In the genomic region with DNA sequence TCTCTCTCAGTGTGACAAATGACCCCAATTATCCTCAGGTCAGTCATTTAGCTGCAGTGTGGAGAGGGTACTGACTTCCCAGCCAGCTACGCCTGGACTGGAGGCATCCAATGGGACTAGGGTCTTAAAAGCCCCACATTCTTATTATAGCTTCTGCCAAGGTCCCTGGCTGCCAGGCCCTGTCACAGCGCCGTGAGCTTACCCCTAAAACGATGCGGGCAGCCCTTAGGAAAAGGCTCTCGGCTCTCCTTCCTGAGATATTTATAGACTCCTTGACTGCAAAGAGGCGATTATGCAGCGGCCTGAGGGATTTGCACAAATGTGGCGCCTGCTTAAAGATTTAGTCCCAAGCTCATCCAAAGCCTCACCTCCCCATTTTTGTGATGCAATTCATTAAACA, we compare ENCODE assay signal across 25 cellular contexts.
DNase-seq lines count a peak whose midpoint lies in the region; ATAC-seq and TF ChIP-seq lines count a peak whose summit lies in the region.
"Had no signal": no experiment of that assay in that cellular context is flagged by ENCODE, and none has a peak within 500 bp of the region (broad histone marks: within the 10 kb centered on the region; RNA-seq: fewer than 3 reads in every experiment).

No MANE protein-coding gene starts in this region.

- H3K36me3 ChIP-seq in BE2C, result no peaks in the 10 kb centered on the region
- H3K36me3 ChIP-seq: Peyer's patch had no signal

- H3K27me3 ChIP-seq in BE2C, result no peaks in the 10 kb centered on the region
- H3K27me3 ChIP-seq: Peyer's patch had no signal

- H3K9me3 Mint-ChIP-seq in MCF 10A (ENCODE audit: unreplicated experiment), result no peaks in the 10 kb centered on the region
- H3K9me3 Mint-ChIP-seq: activated naive CD4-positive, alpha-beta T cell treated with anti-CD3 and anti-CD28 coated beads, Interleukin-2, amount 50 U/mL, for 24 hours; HFFc6; mesothelial cell of epicardium; stimulated activated naive CD8-positive, alpha-beta T cell treated with anti-CD3 and anti-CD28 coated beads, Interleukin-15, amount 100 ng/mL, for 72 hours had no signal

- intact Hi-C loops in left cardiac atrium (cut with DNase I), result no loop called here
- intact Hi-C loops in MCF 10A (cut with micrococcal nuclease), result no loop called here

- H3K4me1 ChIP-seq in BE2C, result no peaks in the 10 kb centered on the region

- H3K27ac Mint-ChIP-seq in MCF 10A (ENCODE audit: low read depth, unreplicated experiment), result no peak overlapping the region
- H3K27ac Mint-ChIP-seq: activated naive CD4-positive, alpha-beta T cell treated with anti-CD3 and anti-CD28 coated beads, Interleukin-2, amount 50 U/mL, for 24 hours; HFFc6; mesothelial cell of epicardium had no signal

- H3K4me3 Mint-ChIP-seq in MCF 10A (ENCODE audit: unreplicated experiment), result no peak overlapping the region
- H3K4me3 Mint-ChIP-seq: activated naive CD4-positive, alpha-beta T cell treated with anti-CD3 and anti-CD28 coated beads, Interleukin-2, amount 50 U/mL, for 24 hours; HFFc6; mesothelial cell of epicardium; stimulated activated naive CD8-positive, alpha-beta T cell treated with anti-CD3 and anti-CD28 coated beads, Interleukin-15, amount 100 ng/mL, for 72 hours had no signal

- peak; percentile 62 to 71 for ATAC-seq in left cardiac atrium

- BruUV-seq in MCF 10A (replicated peaks; lab: Mats Ljungman, UMichigan), result no TSS peak

- POLR2A ChIA-PET in MCF 10A (lab: Yijun Ruan, JAX), result no interaction called here

- DNase-seq in NCI-H1417 (lab: John Stamatoyannopoulos, UW) (peak in 2 of 3 experiments; percentile 6 to 32), NCI-H1417 treated with DMSO at 0.1 percent for 48 hours (lab: John Stamatoyannopoulos, UW) (no peak), NCI-H2227 treated with DMSO at 0.1 percent for 48 hours (lab: John Stamatoyannopoulos, UW) (peak; percentile 39), left cardiac atrium (no peak), retina (peak; percentile 59), MCF 10A (ENCODE audit: unreplicated experiment) (no peak), BE2C (no peak)
- no peak for DNase-seq in stimulated activated CD4-positive, alpha-beta T cell treated with anti-CD3 and anti-CD28 coated beads, Interleukin-2, amount 100 ng/mL, for 24 hours
- DNase-seq: activated CD8-positive, alpha-beta memory T cell treated with anti-CD3 and anti-CD28 coated beads for 24 hours; activated T-cell treated with anti-CD3 and anti-CD28 coated beads for 4 hours; amygdala; GM23248; HFFc6; NCI-H1048; NCI-H69; nucleus accumbens; Peyer's patch; stimulated activated CD4-positive, alpha-beta T cell treated with anti-CD3 and anti-CD28 coated beads, Interleukin-1b, Interleukin-23, amount 100 ng/mL, for 48 hours; stimulated activated CD8-positive, alpha-beta memory T cell treated with anti-CD3 and anti-CD28 coated beads, Interleukin-4, amount 100 ng/mL, for 48 hours; SW 1271; T-helper 9 cell had no signal

- H3K9me3 ChIP-seq in BE2C, result no peaks in the 10 kb centered on the region
- H3K9me3 ChIP-seq: Peyer's patch had no signal

- TF ChIP-seq CTCF in MCF 10A (IDR thresholded peaks at IDR 0.05; ENCODE audit: unreplicated experiment), result no peak
- TF ChIP-seq CTCF in BE2C (IDR thresholded peaks at IDR 0.05; ENCODE audit: low read depth, low read length), result no peak

- peaks cover 4% of the 10 kb centered on the region for H3K4me1 Mint-ChIP-seq in MCF 10A (ENCODE audit: insufficient read depth, unreplicated experiment)

- peaks cover 18% of the 10 kb centered on the region for H3K27me3 Mint-ChIP-seq in MCF 10A (ENCODE audit: insufficient read depth, unreplicated experiment)
- H3K27me3 Mint-ChIP-seq: activated naive CD4-positive, alpha-beta T cell treated with anti-CD3 and anti-CD28 coated beads, Interleukin-2, amount 50 U/mL, for 24 hours; stimulated activated naive CD8-positive, alpha-beta T cell treated with anti-CD3 and anti-CD28 coated beads, Interleukin-15, amount 100 ng/mL, for 72 hours had no signal

- CTCF ChIA-PET in MCF 10A (lab: Yijun Ruan, JAX), result interaction anchor here (0.6 to 0.8 kb wide), 3 partner anchors 15 to 466 kb away, joined by 3 read pairs; no protein-coding TSS in a partner anchor

- H3K36me3 Mint-ChIP-seq in MCF 10A (ENCODE audit: insufficient read depth, unreplicated experiment), result no peaks in the 10 kb centered on the region
- H3K36me3 Mint-ChIP-seq: activated naive CD4-positive, alpha-beta T cell treated with anti-CD3 and anti-CD28 coated beads, Interleukin-2, amount 50 U/mL, for 24 hours; mesothelial cell of epicardium had no signal

- H3K4me3 ChIP-seq in BE2C (ENCODE audit: low read depth, low read length), result no peak overlapping the region
- H3K4me3 ChIP-seq: GM23248, Peyer's patch, smooth muscle cell had no signal

Comparison
In these comparisons a context has a peak if more than half of its experiments do, and no peak if none do; other contexts are left out.
1. DNase-seq: peak in NCI-H1417 (2 of 3), NCI-H2227 treated with DMSO at 0.1 percent for 48 hours (single experiment) and retina (single experiment); none in NCI-H1417 treated with DMSO at 0.1 percent for 48 hours (single experiment), left cardiac atrium (single experiment), stimulated activated CD4-positive, alpha-beta T cell treated with anti-CD3 and anti-CD28 coated beads, Interleukin-2, amount 100 ng/mL, for 24 hours (0 of 2), MCF 10A (single experiment) and BE2C (single experiment).